In genomic region chr1:107750364-107750959, GRCh38 we compare ENCODE assay signal across 9 cellular contexts.
A peak's percentile ranks its signal among the peaks of the same experiment; 100 is the strongest.
DNase-seq lines count a peak whose midpoint lies in the region; ATAC-seq and TF ChIP-seq lines count a peak whose summit lies in the region.
"Had no signal": no experiment of that assay in that cellular context is flagged by ENCODE, and none has a peak within 500 bp of the region (broad histone marks: within the 10 kb centered on the region; RNA-seq: fewer than 3 reads in every experiment).

No MANE protein-coding gene starts in this region.

- H3K4me3 ChIP-seq in esophagus squamous epithelium (no peak overlapping the region), neural progenitor cell (no peak overlapping the region)

- WGBS in esophagus squamous epithelium, 2 donors: 25 to 37% methylated on average over 6 of the region's 6 CpGs

- no peak overlapping the region for H2AFZ ChIP-seq in neural progenitor cell (replicated peaks)

- no peaks in the 10 kb centered on the region for H3K9me3 ChIP-seq in esophagus squamous epithelium
- H3K9me3 ChIP-seq in neural progenitor cell (ENCODE audit: low read depth): no peaks in the 10 kb centered on the region

- H3K4me1 Mint-ChIP-seq in neural progenitor cell: no peaks in the 10 kb centered on the region

- intact Hi-C loops in esophagus squamous epithelium (cut with DNase I): no loop called here

- ATAC-seq in GM18511 (IDR thresholded peaks at IDR 0.05; ENCODE audit: unreplicated experiment): peak; percentile 64
- ATAC-seq in GM21360 (IDR thresholded peaks at IDR 0.05; ENCODE audit: unreplicated experiment): no peak
- no peak for ATAC-seq in HG03159 (IDR thresholded peaks at IDR 0.05; ENCODE audit: unreplicated experiment)
- ATAC-seq: naive thymus-derived CD4-positive, alpha-beta T cell had no signal

- no peak for TF ChIP-seq POLR2A in esophagus squamous epithelium (IDR thresholded peaks at IDR 0.05)

- H3K4me3 Mint-ChIP-seq in neural progenitor cell: no peak overlapping the region
- H3K4me3 Mint-ChIP-seq: naive thymus-derived CD4-positive, alpha-beta T cell had no signal

- no peak overlapping the region for H3K4me2 ChIP-seq in neural progenitor cell

- no peaks in the 10 kb centered on the region for H3K79me2 ChIP-seq in neural progenitor cell (ENCODE audit: low read depth)

- DNase-seq in C1 segment of cervical spinal cord (lab: John Stamatoyannopoulos, UW) (peak in 9 of 14 donors; percentile 0 to 39 (median 1)), NCI-H187 treated with DMSO at 0.1 percent for 48 hours (lab: John Stamatoyannopoulos, UW) (peak; percentile 17), T1000 (lab: John Stamatoyannopoulos, UW) (peak; percentile 48), esophagus squamous epithelium (lab: John Stamatoyannopoulos, UW) (no peak), neural progenitor cell (ENCODE audit: low spot score) (peak; percentile 82)

- H3K36me3 Mint-ChIP-seq in neural progenitor cell: no peaks in the 10 kb centered on the region

- no peak overlapping the region for H3K27ac Mint-ChIP-seq in neural progenitor cell

- H3K27me3 ChIP-seq in esophagus squamous epithelium (no peaks in the 10 kb centered on the region), neural progenitor cell (no peaks in the 10 kb centered on the region)

- H3K27me3 Mint-ChIP-seq in neural progenitor cell (ENCODE audit: insufficient read depth, low read depth): no peaks in the 10 kb centered on the region
- H3K27me3 Mint-ChIP-seq: naive thymus-derived CD4-positive, alpha-beta T cell had no signal

- no peaks in the 10 kb centered on the region for H3K9me3 Mint-ChIP-seq in neural progenitor cell
- H3K9me3 Mint-ChIP-seq: naive thymus-derived CD4-positive, alpha-beta T cell had no signal

- TF ChIP-seq CTCF in esophagus squamous epithelium (IDR thresholded peaks at IDR 0.05) (peak; percentile 52 to 79 (median 64)), neural progenitor cell (IDR thresholded peaks at IDR 0.05) (peak; percentile 88)

- no peaks in the 10 kb centered on the region for H4K20me1 ChIP-seq in neural progenitor cell (ENCODE audit: low read depth)

- H3K9ac ChIP-seq in neural progenitor cell: no peak overlapping the region

- H3K36me3 ChIP-seq in esophagus squamous epithelium (no peaks in the 10 kb centered on the region), neural progenitor cell (no peaks in the 10 kb centered on the region)

- no peak overlapping the region for H3K27ac ChIP-seq in esophagus squamous epithelium
- no peak overlapping the region for H3K27ac ChIP-seq in neural progenitor cell

- peaks cover 0 to 6% (median 0%) of the 10 kb centered on the region in 3 donors for H3K4me1 ChIP-seq in esophagus squamous epithelium
- no peaks in the 10 kb centered on the region for H3K4me1 ChIP-seq in neural progenitor cell

- no peaks in the 10 kb centered on the region for H3F3A ChIP-seq in neural progenitor cell (ENCODE audit: low read depth)
